Comparison of ENCODE assay signal across 4 cellular contexts in the genomic region with DNA sequence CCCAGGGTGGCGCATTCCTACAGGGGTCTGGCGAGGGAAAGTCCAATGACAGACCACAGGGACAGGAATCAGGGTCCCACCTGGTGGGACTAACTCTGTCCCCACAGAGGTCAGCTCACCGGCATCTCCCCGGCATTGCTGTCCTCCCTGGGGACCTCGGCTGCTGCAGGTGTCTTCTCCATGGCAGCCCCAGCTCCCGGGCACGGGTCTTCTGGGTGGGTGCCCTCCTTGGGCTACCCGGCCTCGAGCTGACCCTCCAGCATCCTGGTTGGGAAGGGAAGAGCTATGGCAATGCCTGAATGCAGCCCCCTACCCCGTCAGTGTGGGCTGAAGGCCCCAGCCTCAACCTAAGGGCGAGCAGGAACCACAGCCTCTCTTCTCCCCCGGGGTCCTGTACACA. TPM values are rescaled to one million over a fixed set of nuclear protein-coding genes. Genes with fewer than 3 reads are reported as not detected.
"Had no signal": no experiment of that assay in that cellular context is flagged by ENCODE, and none has a peak within 500 bp of the region (broad histone marks: within the 10 kb centered on the region; RNA-seq: fewer than 3 reads in every experiment).

No MANE protein-coding gene starts in this region.

RNA-seq across cellular contexts. Expression of a gene that starts 57.8 kb away (rescaled TPM):
- total RNA-seq: LHCN-M2, M059J, MCF 10A, NCI-H460 had no signal
